In genomic region chr2:105248316-105249070, GRCh38 we compare ENCODE assay signal across 2 cellular contexts.
TF ChIP-seq lines count a peak whose summit lies in the region.

No MANE protein-coding gene starts in this region.

TF ChIP-seq in HepG2, 621 proteins besides CTCF, POLR2A, EP300 and RAD21 (continued from another document):
- TF ChIP-seq CEBPB (IDR thresholded peaks at IDR 0.05; ENCODE audit: borderline replicate concordance, low read depth, low read length), result 0 out of 2 replicates have a peak, but pooled peaks have one; percentile 42
TF ChIP-seq in HepG2: peak in this region for 2.

TF ChIP-seq in SK-N-SH treated with all-trans-retinoic acid at 6 μM for 48 hours, 23 proteins besides CTCF, POLR2A, EP300 and RAD21 (continued from another document):
- TF ChIP-seq ARNTL (CRISPR knock-in tag; IDR thresholded peaks at IDR 0.05; ENCODE audit: borderline replicate concordance, low read depth) (no peak), POU6F1 (CRISPR knock-in tag; IDR thresholded peaks at IDR 0.05; ENCODE audit: borderline replicate concordance, low read depth) (no peak)
